ENCODE assay signal across 8 cellular contexts in genomic region chr4:39365931-39366771, GRCh38. TPM values are rescaled to one million over a fixed set of nuclear protein-coding genes. Genes with fewer than 3 reads are reported as not detected.
A peak's percentile ranks its signal among the peaks of the same experiment; 100 is the strongest.
DNase-seq lines count a peak whose midpoint lies in the region; ATAC-seq and TF ChIP-seq lines count a peak whose summit lies in the region.

RFC1 (minus strand) TSS chr4:39366362; CDS start chr4:39366241, 121 bp downstream.

- POLR2A ChIA-PET in BJ (lab: Charles Lee): no interaction called here

- H3K36me3 ChIP-seq in BJ (ENCODE audit: control insufficient read depth, insufficient read depth, low read length): no peaks in the 10 kb centered on the region

- ATAC-seq in GM19328 (IDR thresholded peaks at IDR 0.05; ENCODE audit: unreplicated experiment) (peak; percentile 76), HG03571 (IDR thresholded peaks at IDR 0.05; ENCODE audit: unreplicated experiment) (peak; percentile 70)

- no peak for TF ChIP-seq CTCF in BJ (IDR thresholded peaks at IDR 0.05; ENCODE audit: insufficient read depth, low read depth, low read length)

- H3K4me3 ChIP-seq in BJ (ENCODE audit: low read depth, low read length): peak within 1 kb of the TSS; percentile 95

- H3K27me3 ChIP-seq in BJ (ENCODE audit: control insufficient read depth, insufficient read depth, low read length): no peaks in the 10 kb centered on the region

- DNase-seq in BJ (ENCODE audit: low read depth) (peak; percentile 24), NK-92 (lab: John Stamatoyannopoulos, UW; ENCODE audit: unreplicated experiment) (peak; percentile 59), lung microvascular endothelial cell (ENCODE audit: low read depth in 2 of 2) (peak; percentile 91 to 93)
- peak; percentile 87 to 95 for DNase-seq in activated CD8-positive, alpha-beta memory T cell treated with anti-CD3 and anti-CD28 coated beads for 1 hour (ENCODE audit: extremely low read depth in 1 of 2, low read depth in 1 of 2)
- peak; percentile 88 for DNase-seq in effector CD8-positive, alpha-beta T cell (lab: John Stamatoyannopoulos, UW)
- DNase-seq in stimulated activated CD4-positive, alpha-beta T cell treated with anti-CD3 and anti-CD28 coated beads, TNF-alpha, amount 100 ng/mL, for 4 hours (ENCODE audit: low read depth in 3 of 3): peak; percentile 89 to 93 (median 90)

- CTCF ChIA-PET in BJ (lab: Yijun Ruan, JAX): interaction anchor here (0.9 to 1.2 kb wide), 2 partner anchors 16 to 67 kb away, joined by 3 to 4 read pairs; no protein-coding TSS in a partner anchor

RNA-seq across cellular contexts. Expression of gene RFC1, which starts in this region (rescaled TPM):
- 18.1 and 32.6 TPM in 2 replicates for polyA plus RNA-seq in BJ (2011; rRNA removed)
- 23.9 and 24.1 TPM in 2 replicates for polyA minus RNA-seq in BJ (2011; rRNA and poly(A)+ RNA removed)
- 44.2 and 66.7 TPM in 2 replicates for total RNA-seq in lung microvascular endothelial cell

Comparison
In these comparisons a context has a peak if more than half of its experiments do, and no peak if none do; other contexts are left out.
1. Peak in every context shown above with its lines: DNase-seq, ATAC-seq and H3K4me3 ChIP-seq.
2. DNase-seq: peak in every context shown above with its lines; median percentile 92 in lung microvascular endothelial cell; 91 in activated CD8-positive, alpha-beta memory T cell treated with anti-CD3 and anti-CD28 coated beads for 1 hour; 90 in stimulated activated CD4-positive, alpha-beta T cell treated with anti-CD3 and anti-CD28 coated beads, TNF-alpha, amount 100 ng/mL, for 4 hours; 88 in effector CD8-positive, alpha-beta T cell; 59 in NK-92; 24 in BJ.